In genomic region chr7:99499356-99499712, GRCh38 we compare ENCODE assay signal across 6 cellular contexts. TPM values are rescaled to one million over a fixed set of nuclear protein-coding genes. Genes with fewer than 3 reads are reported as not detected.
DNase-seq lines count a peak whose midpoint lies in the region; ATAC-seq and TF ChIP-seq lines count a peak whose summit lies in the region.

No MANE protein-coding gene starts in this region.

- peak overlapping the region; percentile 100 for H3K4me3 Mint-ChIP-seq in osteocyte (ENCODE audit: unreplicated experiment)

- in situ Hi-C loops in Caki2 (cut with HindIII; ENCODE audit: low pct_unique_long_range_greater_than_20kb, low sequenced_read_pairs) = no loop called here

- H3K27ac Mint-ChIP-seq in osteocyte (ENCODE audit: unreplicated experiment) = peak overlapping the region; percentile 100

- no peaks in the 10 kb centered on the region for H3K9me3 Mint-ChIP-seq in osteocyte (ENCODE audit: unreplicated experiment)

- no peaks in the 10 kb centered on the region for H3K27me3 Mint-ChIP-seq in osteocyte (ENCODE audit: unreplicated experiment)

- no peak for TF ChIP-seq CTCF in osteocyte (IDR thresholded peaks at IDR 0.05)

- peak; percentile 7 for ATAC-seq in HG03521 (IDR thresholded peaks at IDR 0.05; ENCODE audit: unreplicated experiment)

- DNase-seq in Caki2 (ENCODE audit: low read depth) (peak; percentile 30), osteocyte (ENCODE audit: extremely low spot score, unreplicated experiment) (no peak), DMS153 treated with DMSO at 0.1 percent for 48 hours (lab: John Stamatoyannopoulos, UW; ENCODE audit: unreplicated experiment) (no peak)
- peak; percentile 58 for DNase-seq in central memory CD4-positive, alpha-beta T cell
- no peak for DNase-seq in activated CD4-positive, alpha-beta T cell treated with anti-CD3 and anti-CD28 coated beads, Interleukin-2, amount 50 U/mL, for 4 hours

- peaks cover 33% of the 10 kb centered on the region for H3K4me1 Mint-ChIP-seq in osteocyte (ENCODE audit: unreplicated experiment)

- H3K36me3 Mint-ChIP-seq in osteocyte (ENCODE audit: unreplicated experiment) = peaks cover 23% of the 10 kb centered on the region

RNA-seq across cellular contexts. Expression of gene ZNF394, which starts 0.7 kb away (rescaled TPM):
- 11.9 and 17.8 TPM in 2 replicates for total RNA-seq in Caki2 (2014; rRNA removed; shearing (Covaris generic); ENCODE audit: low replicate concordance)
- 23.8 and 24.4 TPM in 2 replicates for total RNA-seq in osteocyte

RNA-seq across cellular contexts. Expression of gene ZKSCAN5, which starts 5.1 kb away (rescaled TPM):
- 5.3 and 6.7 TPM in 2 replicates for total RNA-seq in Caki2 (2014; rRNA removed; shearing (Covaris generic); ENCODE audit: low replicate concordance)
- total RNA-seq in osteocyte = 11.6 and 12.1 TPM in 2 replicates

RNA-seq across cellular contexts. Expression of gene ZNF789, which starts 26.6 kb away (rescaled TPM):
- 8.7 and 12.2 TPM in 2 replicates for total RNA-seq in Caki2 (2014; rRNA removed; shearing (Covaris generic); ENCODE audit: low replicate concordance)
- total RNA-seq in osteocyte = 6.9 and 8.4 TPM in 2 replicates

RNA-seq across cellular contexts. Expression of gene ATP5MF, which starts 33.4 kb away (rescaled TPM):
- total RNA-seq in Caki2 (2014; rRNA removed; shearing (Covaris generic); ENCODE audit: low replicate concordance) = 1,239 and 1,635 TPM in 2 replicates
- 251 and 253 TPM in 2 replicates for total RNA-seq in osteocyte

RNA-seq across cellular contexts. Expression of gene FAM200A, which starts 52.6 kb away (rescaled TPM):
- 1.8 and 4.1 TPM in 2 replicates for total RNA-seq in Caki2 (2014; rRNA removed; shearing (Covaris generic); ENCODE audit: low replicate concordance)
- 5.3 and 6.3 TPM in 2 replicates for total RNA-seq in osteocyte

Comparison
In these comparisons a context has a peak if more than half of its experiments do, and no peak if none do; other contexts are left out.
1. DNase-seq: peak in Caki2 (single experiment) and central memory CD4-positive, alpha-beta T cell (single experiment); none in osteocyte (single experiment), DMS153 treated with DMSO at 0.1 percent for 48 hours (single experiment) and activated CD4-positive, alpha-beta T cell treated with anti-CD3 and anti-CD28 coated beads, Interleukin-2, amount 50 U/mL, for 4 hours (0 of 2).